ENCODE assay signal across 21 cellular contexts in genomic region chr7:1913290-1914282, GRCh38.
A peak's percentile ranks its signal among the peaks of the same experiment; 100 is the strongest.
DNase-seq lines count a peak whose midpoint lies in the region; ATAC-seq and TF ChIP-seq lines count a peak whose summit lies in the region.
"Had no signal": no experiment of that assay in that cellular context is flagged by ENCODE, and none has a peak within 500 bp of the region (broad histone marks: within the 10 kb centered on the region; RNA-seq: fewer than 3 reads in every experiment).

No MANE protein-coding gene starts in this region.

- H3K4me3 Mint-ChIP-seq in endodermal cell (no peak overlapping the region), neural crest cell (no peak overlapping the region), chondrocyte (ENCODE audit: unreplicated experiment) (no peak overlapping the region)
- H3K4me3 Mint-ChIP-seq: activated naive CD8-positive, alpha-beta T cell; CD14-positive monocyte had no signal

- TF ChIP-seq CTCF in endodermal cell (conservative IDR thresholded peaks at IDR 0.05), result no peak
- no peak for TF ChIP-seq CTCF in neural crest cell (conservative IDR thresholded peaks at IDR 0.05)
- TF ChIP-seq CTCF in chondrocyte (IDR thresholded peaks at IDR 0.05), result no peak
- no peak for TF ChIP-seq CTCF in prostate gland (IDR thresholded peaks at IDR 0.05)

- H3K4me3 ChIP-seq in right cardiac atrium (ENCODE audit: low read length), result no peak overlapping the region
- no peak overlapping the region for H3K4me3 ChIP-seq in endodermal cell (ENCODE audit: low read length)
- H3K4me3 ChIP-seq in prostate gland, result no peak overlapping the region
- H3K4me3 ChIP-seq: gastroesophageal sphincter, K562, stomach had no signal

- no peak overlapping the region for H3K9ac ChIP-seq in endodermal cell (ENCODE audit: extremely low read depth, low read length, poor library complexity, severe bottlenecking)
- H3K9ac ChIP-seq: SK-N-SH had no signal

- H3K36me3 ChIP-seq in endodermal cell (ENCODE audit: control insufficient read depth, insufficient read depth, low read length), result no peaks in the 10 kb centered on the region
- no peaks in the 10 kb centered on the region for H3K36me3 ChIP-seq in prostate gland
- H3K36me3 ChIP-seq: stomach had no signal

- DNase-seq in right cardiac atrium (peak; percentile 13 to 68 (median 35)), cardiac septum (ENCODE audit: low spot score) (no peak), endodermal cell (no peak), neural crest cell (ENCODE audit: low read depth, low spot score) (no peak), chondrocyte (ENCODE audit: low spot score) (no peak), ureter (ENCODE audit: low spot score) (no peak), prostate gland (ENCODE audit: low spot score) (no peak)
- DNase-seq in activated CD4-positive, CD25-positive, alpha-beta regulatory T cell (lab: John Stamatoyannopoulos, UW), result no peak
- DNase-seq: activated CD4-positive, CD25-positive, alpha-beta regulatory T cell treated with anti-CD3 and anti-CD28 coated beads, Interleukin-2, amount 50 U/mL, for 72 hours; dermis blood vessel endothelial cell; GF-D8; NCI-H1694 treated with DMSO at 0.1 percent for 48 hours; NCI-H82; SK-N-SH; stimulated activated CD4-positive, alpha-beta T cell treated with anti-CD3 and anti-CD28 coated beads, Interleukin-1b, Interleukin-23, amount 100 ng/mL, for 48 hours; stomach had no signal

- H3K9me3 ChIP-seq in right cardiac atrium (ENCODE audit: control insufficient read depth, low read length) (no peaks in the 10 kb centered on the region), endodermal cell (ENCODE audit: control insufficient read depth, low read length) (no peaks in the 10 kb centered on the region), prostate gland (no peaks in the 10 kb centered on the region)
- H3K9me3 ChIP-seq: gastroesophageal sphincter, SK-N-SH, stomach had no signal

- no peaks in the 10 kb centered on the region for H3K4me1 Mint-ChIP-seq in endodermal cell
- H3K4me1 Mint-ChIP-seq in neural crest cell, result peaks cover 4% of the 10 kb centered on the region
- peaks cover 4% of the 10 kb centered on the region for H3K4me1 Mint-ChIP-seq in chondrocyte (ENCODE audit: low read depth)

- H3K4me1 ChIP-seq in right cardiac atrium (ENCODE audit: control insufficient read depth, insufficient read depth, low read length), result no peaks in the 10 kb centered on the region
- no peaks in the 10 kb centered on the region for H3K4me1 ChIP-seq in endodermal cell (ENCODE audit: control insufficient read depth, insufficient read depth, low read length)
- no peaks in the 10 kb centered on the region for H3K4me1 ChIP-seq in prostate gland (replicated peaks)

- H3K36me3 Mint-ChIP-seq in endodermal cell (ENCODE audit: low read depth) (no peaks in the 10 kb centered on the region), neural crest cell (ENCODE audit: low read depth) (no peaks in the 10 kb centered on the region), chondrocyte (ENCODE audit: low read depth) (no peaks in the 10 kb centered on the region)

- H3K9me3 Mint-ChIP-seq in endodermal cell (no peaks in the 10 kb centered on the region), neural crest cell (no peaks in the 10 kb centered on the region), chondrocyte (ENCODE audit: low read depth) (no peaks in the 10 kb centered on the region)
- H3K9me3 Mint-ChIP-seq: CD14-positive monocyte had no signal

- TF ChIP-seq POLR2A in prostate gland (IDR thresholded peaks at IDR 0.05), result no peak

- H3K27me3 ChIP-seq in right cardiac atrium (ENCODE audit: control insufficient read depth, insufficient read depth) (no peaks in the 10 kb centered on the region), endodermal cell (ENCODE audit: control insufficient read depth, insufficient read depth, low read length, poor library complexity, severe bottlenecking) (no peaks in the 10 kb centered on the region), prostate gland (replicated peaks; ENCODE audit: insufficient read depth) (no peaks in the 10 kb centered on the region)
- H3K27me3 ChIP-seq: gastroesophageal sphincter, stomach had no signal

- no peak overlapping the region for H3K27ac ChIP-seq in right cardiac atrium (ENCODE audit: low read length)
- H3K27ac ChIP-seq in endodermal cell (ENCODE audit: low read depth, low read length), result peak overlapping the region; percentile 66
- H3K27ac ChIP-seq in prostate gland, result no peak overlapping the region
- H3K27ac ChIP-seq: gastroesophageal sphincter, stomach had no signal

- intact Hi-C loops in right cardiac atrium (cut with DNase I) (no loop called here), cardiac septum (cut with DNase I) (no loop called here), prostate gland (cut with DNase I) (no loop called here)

- H3K27me3 Mint-ChIP-seq in endodermal cell (ENCODE audit: insufficient read depth) (no peaks in the 10 kb centered on the region), neural crest cell (ENCODE audit: low read depth) (no peaks in the 10 kb centered on the region), chondrocyte (ENCODE audit: low read depth) (no peaks in the 10 kb centered on the region)
- H3K27me3 Mint-ChIP-seq: activated naive CD8-positive, alpha-beta T cell had no signal

- ATAC-seq in right cardiac atrium, result no peak
- ATAC-seq: K562, left colon had no signal

- 71% methylated on average over 37 of the region's 37 CpGs for WGBS in right cardiac atrium
- 89 to 90% methylated on average over 30 to 36 of the region's 37 CpGs for WGBS in endodermal cell (ENCODE audit: insufficient coverage in 1 of 2, insufficient read length in 1 of 2), 2 experiments
- 85% methylated on average over 37 of the region's 37 CpGs for WGBS in prostate gland

- H3K27ac Mint-ChIP-seq in endodermal cell, result no peak overlapping the region
- H3K27ac Mint-ChIP-seq in neural crest cell (ENCODE audit: unreplicated experiment), result peak overlapping the region; percentile 27
- no peak overlapping the region for H3K27ac Mint-ChIP-seq in chondrocyte (ENCODE audit: unreplicated experiment)
- H3K27ac Mint-ChIP-seq: activated naive CD8-positive, alpha-beta T cell had no signal

Comparison
In these comparisons a context has a peak if more than half of its experiments do, and no peak if none do; other contexts are left out.
1. DNase-seq: peak in right cardiac atrium (3 of 3); none in cardiac septum (single experiment), endodermal cell (single experiment), neural crest cell (single experiment), chondrocyte (single experiment), ureter (single experiment), activated CD4-positive, CD25-positive, alpha-beta regulatory T cell (0 of 4) and prostate gland (single experiment).